9 cellular contexts compared by ENCODE assay signal in genomic region chr11:6357222-6357621, GRCh38. TPM values are rescaled to one million over a fixed set of nuclear protein-coding genes. Genes with fewer than 3 reads are reported as not detected.
DNase-seq lines count a peak whose midpoint lies in the region; ATAC-seq and TF ChIP-seq lines count a peak whose summit lies in the region.
"Had no signal": no experiment of that assay in that cellular context is flagged by ENCODE, and none has a peak within 500 bp of the region (broad histone marks: within the 10 kb centered on the region; RNA-seq: fewer than 3 reads in every experiment).

No MANE protein-coding gene starts in this region.

- peak; percentile 57 for DNase-seq in activated naive CD4-positive, alpha-beta T cell treated with Interleukin-2 at 50 U/mL for 16 hours
- no peak for DNase-seq in activated naive CD4-positive, alpha-beta T cell treated with anti-CD3 and anti-CD28 coated beads, Interleukin-2, amount 50 U/mL, for 16 hours
- DNase-seq in anterior cingulate cortex (lab: John Stamatoyannopoulos, UW) (peak in 40 of 58 donors; percentile 3 to 74 (median 34)), kidney tubule cell (ENCODE audit: low spot score) (peak; percentile 88), upper lobe of right lung (no peak), SIG-M5 (lab: John Stamatoyannopoulos, UW) (no peak)
- no peak for DNase-seq in NK-92 treated with Interleukin-12 subunit alpha and Interleukin-12 subunit beta, amount 100 ng/mL, for 24 hours (lab: John Stamatoyannopoulos, UW)
- DNase-seq: DMS153 had no signal

- TF ChIP-seq CTCF in upper lobe of right lung (IDR thresholded peaks at IDR 0.05) = no peak

- peaks cover 15% of the 10 kb centered on the region for H3K4me1 ChIP-seq in upper lobe of right lung

- no peak overlapping the region for H3K27ac ChIP-seq in upper lobe of right lung

- intact Hi-C loops in upper lobe of right lung (cut with DNase I) = no loop called here

- H3K36me3 ChIP-seq in upper lobe of right lung = no peaks in the 10 kb centered on the region

- no peaks in the 10 kb centered on the region for H3K27me3 ChIP-seq in upper lobe of right lung

- no peaks in the 10 kb centered on the region for H3K9me3 ChIP-seq in upper lobe of right lung

- peak; percentile 39 for ATAC-seq in upper lobe of right lung
- ATAC-seq in HG02610 (IDR thresholded peaks at IDR 0.05; ENCODE audit: unreplicated experiment) = no peak

- H3K4me3 ChIP-seq in upper lobe of right lung = no peak overlapping the region

RNA-seq across cellular contexts. Expression of gene SMPD1, which starts 33.1 kb away (rescaled TPM):
- total RNA-seq in upper lobe of right lung = 51.9 TPM

RNA-seq across cellular contexts. Expression of gene CAVIN3, which starts 36.9 kb away (rescaled TPM):
- 48.8 TPM for total RNA-seq in upper lobe of right lung

Comparison
In these comparisons a context has a peak if more than half of its experiments do, and no peak if none do; other contexts are left out.
1. DNase-seq: peak in activated naive CD4-positive, alpha-beta T cell treated with Interleukin-2 at 50 U/mL for 16 hours (single experiment), anterior cingulate cortex (40 of 58) and kidney tubule cell (single experiment); none in activated naive CD4-positive, alpha-beta T cell treated with anti-CD3 and anti-CD28 coated beads, Interleukin-2, amount 50 U/mL, for 16 hours (single experiment), upper lobe of right lung (single experiment), SIG-M5 (single experiment) and NK-92 treated with Interleukin-12 subunit alpha and Interleukin-12 subunit beta, amount 100 ng/mL, for 24 hours (single experiment).